ENCODE assay signal across 8 cellular contexts in the genomic region with DNA sequence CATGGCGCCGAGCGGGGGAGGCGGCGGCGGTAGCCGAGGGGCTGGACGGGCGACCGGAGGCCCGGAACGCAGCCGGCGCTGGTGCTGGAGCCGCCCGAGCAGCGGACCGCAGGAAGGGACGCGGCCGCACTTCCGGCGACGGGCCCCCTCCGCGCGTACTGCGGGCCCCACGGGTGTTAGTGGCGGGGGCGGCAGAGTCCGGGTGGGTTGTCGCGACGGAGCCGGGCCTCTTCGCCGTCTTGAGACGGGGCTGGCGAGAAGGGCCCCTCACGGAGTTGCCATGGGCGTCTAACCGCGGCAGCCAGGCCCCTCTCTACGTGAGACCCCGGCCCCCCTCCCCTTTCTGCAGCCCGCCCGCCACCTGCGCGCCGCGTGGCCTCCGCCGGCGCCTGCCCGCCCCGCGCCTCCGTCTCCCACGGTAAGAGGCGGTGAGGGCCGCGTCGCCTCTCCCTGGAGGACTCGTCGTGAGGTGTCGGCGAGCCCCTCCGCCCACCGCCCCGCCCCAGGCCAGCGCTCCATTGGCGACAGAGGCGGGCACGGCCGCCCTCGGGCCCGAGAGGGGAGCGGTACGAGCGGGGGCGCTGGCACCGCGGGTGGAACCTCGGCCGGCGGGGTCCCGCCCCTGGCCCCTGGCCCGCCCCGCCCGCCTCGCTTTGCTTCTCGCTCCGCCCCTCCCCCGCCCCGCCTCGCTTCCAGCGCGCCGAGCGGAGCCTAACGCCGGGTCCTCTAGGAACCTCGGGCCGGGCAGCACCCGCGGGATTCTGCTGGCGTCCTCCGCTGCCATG. TPM values are rescaled to one million over a fixed set of nuclear protein-coding genes. Genes with fewer than 3 reads are reported as not detected.
DNase-seq lines count a peak whose midpoint lies in the region; ATAC-seq and TF ChIP-seq lines count a peak whose summit lies in the region.

Gene VPS9D1, minus strand, starts transcription at position 40 of the 785 bp plus-strand sequence. Its CDS starts 37 bp downstream, at position 3.
A gene with protein sequence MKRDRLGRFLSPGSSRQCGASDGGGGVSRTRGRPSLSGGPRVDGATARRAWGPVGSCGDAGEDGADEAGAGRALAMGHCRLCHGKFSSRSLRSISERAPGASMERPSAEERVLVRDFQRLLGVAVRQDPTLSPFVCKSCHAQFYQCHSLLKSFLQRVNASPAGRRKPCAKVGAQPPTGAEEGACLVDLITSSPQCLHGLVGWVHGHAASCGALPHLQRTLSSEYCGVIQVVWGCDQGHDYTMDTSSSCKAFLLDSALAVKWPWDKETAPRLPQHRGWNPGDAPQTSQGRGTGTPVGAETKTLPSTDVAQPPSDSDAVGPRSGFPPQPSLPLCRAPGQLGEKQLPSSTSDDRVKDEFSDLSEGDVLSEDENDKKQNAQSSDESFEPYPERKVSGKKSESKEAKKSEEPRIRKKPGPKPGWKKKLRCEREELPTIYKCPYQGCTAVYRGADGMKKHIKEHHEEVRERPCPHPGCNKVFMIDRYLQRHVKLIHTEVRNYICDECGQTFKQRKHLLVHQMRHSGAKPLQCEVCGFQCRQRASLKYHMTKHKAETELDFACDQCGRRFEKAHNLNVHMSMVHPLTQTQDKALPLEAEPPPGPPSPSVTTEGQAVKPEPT (plus strand): TSS at position 679 of the 785 bp plus-strand sequence. CDS start 104 bp downstream, at position 783.

- 0% methylated on average over 11 to 22 of the region's 109 CpGs for WGBS in lower leg skin, 2 donors

- TF ChIP-seq POLR2A in lower leg skin (IDR thresholded peaks at IDR 0.05), result no peak

- H3K4me3 ChIP-seq in dorsolateral prefrontal cortex (peak within 1 kb of the TSS; percentile 64 to 97 (median 85)), lower leg skin (ENCODE audit: low read depth, poor library complexity, severe bottlenecking) (peak within 1 kb of the TSS; percentile 66)

- H3K27ac ChIP-seq in 22Rv1 (peak within 1 kb of the TSS; percentile 97), dorsolateral prefrontal cortex (peak within 1 kb of the TSS; percentile 85 to 99 (median 97))

- intact Hi-C loops in dorsolateral prefrontal cortex (cut with DNase I), result no loop called here
- intact Hi-C loops in lower leg skin (cut with DNase I; ENCODE audit: low total_unique reads), result no loop called here

- H3K27me3 ChIP-seq in dorsolateral prefrontal cortex, result no peaks in the 10 kb centered on the region

- no peak for TF ChIP-seq CTCF in 22Rv1 (IDR thresholded peaks at IDR 0.05)
- peak in 11 of 56 donors; percentile 8 to 38 (median 18) for TF ChIP-seq CTCF in dorsolateral prefrontal cortex (IDR thresholded peaks at IDR 0.05 in 54 of 56, conservative IDR thresholded peaks at IDR 0.05 in 2 of 56; ENCODE audit: low read depth in 1 of 56, partially characterized antibody in 56 of 56)
- no peak for TF ChIP-seq CTCF in lower leg skin (IDR thresholded peaks at IDR 0.05)

- DNase-seq in NCI-H460 (ENCODE audit: extremely low read depth, low read depth) (peak; percentile 79), dorsolateral prefrontal cortex (peak; percentile 74 to 93 (median 82)), lower leg skin (ENCODE audit: low spot score in 2 of 2) (peak; percentile 66 to 94)
- DNase-seq in activated CD4-positive, alpha-beta T cell treated with anti-CD3 and anti-CD28 coated beads, Interleukin-2, amount 50 U/mL, for 24 hours (ENCODE audit: low read depth in 1 of 2, low spot score in 1 of 2), result peak; percentile 73 to 78
- peak; percentile 85 for DNase-seq in stimulated activated CD4-positive, alpha-beta T cell treated with anti-CD3 and anti-CD28 coated beads, Interleukin-4, amount 100 ng/mL, for 48 hours (ENCODE audit: low read depth in 2 of 2)

- ATAC-seq in GM18511 (IDR thresholded peaks at IDR 0.05; ENCODE audit: unreplicated experiment) (peak; percentile 60), HG03064 (IDR thresholded peaks at IDR 0.05; ENCODE audit: low read depth, unreplicated experiment) (peak; percentile 48)

RNA-seq across cellular contexts. Expression of gene VPS9D1, which starts in this region (rescaled TPM):
- 5.7 and 6.3 TPM in 2 replicates for total RNA-seq in NCI-H460 (2014; rRNA removed; shearing (Covaris generic))
- polyA plus RNA-seq in NCI-H460 (2014; cell fraction: nucleus; rRNA removed), result 21.8 and 34.4 TPM in 2 replicates
- 10 to 100 TPM; 29.3 to 75.4 (median 48.9) TPM for total RNA-seq in dorsolateral prefrontal cortex
- total RNA-seq in lower leg skin, result 1 to 10 TPM; 5.8 to 9.8 (median 7.0) TPM

RNA-seq across cellular contexts. Expression of the second gene that starts in this region (rescaled TPM):
- 15.5 and 18.0 TPM in 2 replicates for total RNA-seq in NCI-H460 (2014; rRNA removed; shearing (Covaris generic))
- polyA plus RNA-seq in NCI-H460 (2014; cell fraction: nucleus; rRNA removed), result 131 and 135 TPM in 2 replicates
- total RNA-seq in dorsolateral prefrontal cortex, result 10 to 100 TPM; 23.1 to 70.6 (median 42.1) TPM
- 10 to 100 TPM; 44.7 to 62.0 (median 52.8) TPM for total RNA-seq in lower leg skin

Comparison
In these comparisons a context has a peak if more than half of its experiments do, and no peak if none do; other contexts are left out.
1. Peak in every context shown above with its lines: DNase-seq, ATAC-seq, H3K4me3 ChIP-seq and H3K27ac ChIP-seq.